Comparison of ENCODE assay signal across 28 cellular contexts in genomic region chr18:54382733-54383252, GRCh38. TPM values are rescaled to one million over a fixed set of nuclear protein-coding genes. Genes with fewer than 3 reads are reported as not detected.
"Had no signal": no experiment of that assay in that cellular context is flagged by ENCODE, and none has a peak within 500 bp of the region (broad histone marks: within the 10 kb centered on the region; RNA-seq: fewer than 3 reads in every experiment).

No MANE protein-coding gene starts in this region.

- H3K4me3 Mint-ChIP-seq: IgD-negative memory B cell had no signal

- H3K27ac ChIP-seq: HL-60, KMS-11, RWPE1 had no signal

- DNase-seq: Kasumi-1, MM.1S, NCI-H1092 treated with DMSO at 0.1 percent for 48 hours, NCI-H1436, NCI-H187, NCI-H2029, NCI-H2081 treated with DMSO at 0.1 percent for 48 hours, NCI-H2171, NCI-H226, NCI-H446, NCI-H510A, NCI-H524 treated with DMSO at 0.1 percent for 48 hours, NCI-H69, NCI-H774, PC-3, SHP77, SK-N-SH, SW 1271 had no signal

- H3K9me3 Mint-ChIP-seq: IgD-negative memory B cell had no signal

- H3K36me3 Mint-ChIP-seq: IgD-negative memory B cell had no signal

- FAIRE-seq: HTR-8/SVneo, K562 had no signal

- H3K9ac ChIP-seq: KMS-11, SK-N-SH had no signal

- ATAC-seq: K562, Panc1, PC-3 had no signal

- H3K4me3 ChIP-seq: K562 had no signal

- H3K4me2 ChIP-seq: KMS-11, SK-N-SH had no signal

- H3K27me3 Mint-ChIP-seq: IgD-negative memory B cell had no signal

- H3K9me3 ChIP-seq: SK-N-SH had no signal

RNA-seq across cellular contexts. Expression of gene STARD6, which starts 25.1 kb away (rescaled TPM):
- total RNA-seq: K562, M059J, OCI-LY7, PC-3, SK-MEL-5 had no signal
- polyA plus RNA-seq: IgD-negative memory B cell, SK-N-SH had no signal
